ENCODE assay signal across 8 cellular contexts in genomic region chr5:21810737-21811316, GRCh38.
DNase-seq lines count a peak whose midpoint lies in the region; ATAC-seq, FAIRE-seq and TF ChIP-seq lines count a peak whose summit lies in the region.

No MANE protein-coding gene starts in this region.

- H3K9ac ChIP-seq in OCI-LY3 (ENCODE audit: low read length), result 0 out of 2 replicates have a peak overlapping the region, but pooled peaks have one; percentile 30

- H2AFZ ChIP-seq in ACC112 (ENCODE audit: low read length, unreplicated experiment) (peak overlapping the region; percentile 72), OCI-LY3 (ENCODE audit: low read depth, low read length) (peak overlapping the region; percentile 74)

- no peaks in the 10 kb centered on the region for H3K9me3 ChIP-seq in OCI-LY3 (ENCODE audit: insufficient read depth, low read length)
- no peaks in the 10 kb centered on the region for H3K9me3 ChIP-seq in sigmoid colon

- WGBS in sigmoid colon, 2 donors, result 9 to 25% methylated on average over 5 of the region's 5 CpGs

- DNase-seq in fibroblast of pulmonary artery (ENCODE audit: low read depth) (peak; percentile 56), GM12891 (ENCODE audit: insufficient read length, low spot score) (no peak), sigmoid colon (no peak), DMS79 treated with DMSO at 0.1 percent for 48 hours (lab: John Stamatoyannopoulos, UW) (no peak)

- H3K4me3 ChIP-seq in ACC112 (ENCODE audit: low read depth, low read length) (no peak overlapping the region), OCI-LY3 (ENCODE audit: low read length) (peak overlapping the region; percentile 44), fibroblast of pulmonary artery (replicated peaks; ENCODE audit: low read depth, low read length) (no peak overlapping the region), sigmoid colon (no peak overlapping the region)

- no peaks in the 10 kb centered on the region for H4K20me1 ChIP-seq in OCI-LY3 (ENCODE audit: insufficient read depth, low read length)

- peak; percentile 35 for ATAC-seq in GM18519 (IDR thresholded peaks at IDR 0.05; ENCODE audit: low FRiP score, unreplicated experiment)
- ATAC-seq in HG02852 (IDR thresholded peaks at IDR 0.05; ENCODE audit: unreplicated experiment), result no peak

- H3K4me2 ChIP-seq in OCI-LY3 (ENCODE audit: low read length), result peak overlapping the region; percentile 60

- FAIRE-seq in GM12891 (lab: Jason Lieb, UNC), result no peak

- TF ChIP-seq CTCF in OCI-LY3 (IDR thresholded peaks at IDR 0.05; ENCODE audit: low read depth, low read length), result peak; percentile 57
- TF ChIP-seq CTCF in fibroblast of pulmonary artery (IDR thresholded peaks at IDR 0.05; ENCODE audit: low read length, missing control alignments), result peak; percentile 46
- TF ChIP-seq CTCF in sigmoid colon (IDR thresholded peaks at IDR 0.05), result no peak

- no peak for TF ChIP-seq EP300 in sigmoid colon (IDR thresholded peaks at IDR 0.05)

- no peaks in the 10 kb centered on the region for H3K27me3 ChIP-seq in ACC112 (ENCODE audit: insufficient read depth, low read length)
- no peaks in the 10 kb centered on the region for H3K27me3 ChIP-seq in OCI-LY3 (ENCODE audit: low read depth, low read length)
- H3K27me3 ChIP-seq in sigmoid colon, result no peaks in the 10 kb centered on the region

- H3K27ac ChIP-seq in ACC112 (ENCODE audit: low read depth, low read length) (no peak overlapping the region), OCI-LY3 (ENCODE audit: low read length) (no peak overlapping the region), sigmoid colon (no peak overlapping the region)

- intact Hi-C loops in sigmoid colon (cut with DNase I), result no loop called here

- no peaks in the 10 kb centered on the region for H3K36me3 ChIP-seq in ACC112 (ENCODE audit: insufficient read depth, low read length)
- H3K36me3 ChIP-seq in OCI-LY3 (replicated peaks; ENCODE audit: low read depth, low read length), result no peaks in the 10 kb centered on the region
- H3K36me3 ChIP-seq in sigmoid colon, result no peaks in the 10 kb centered on the region

- H3K79me2 ChIP-seq in ACC112 (ENCODE audit: control insufficient read depth, insufficient read depth, low read length, unreplicated experiment), result no peaks in the 10 kb centered on the region
- H3K79me2 ChIP-seq in OCI-LY3 (ENCODE audit: low read length), result no peaks in the 10 kb centered on the region

- TF ChIP-seq POLR2A in GM12891 (IDR thresholded peaks at IDR 0.05; ENCODE audit: low read depth, low read length) (no peak), sigmoid colon (IDR thresholded peaks at IDR 0.05) (no peak)

- H3K4me1 ChIP-seq in ACC112 (ENCODE audit: control insufficient read depth, insufficient read depth, low read length, unreplicated experiment) (peaks cover 23% of the 10 kb centered on the region), OCI-LY3 (ENCODE audit: low read length) (peaks cover 14% of the 10 kb centered on the region), sigmoid colon (no peaks in the 10 kb centered on the region)

TF ChIP-seq in GM12891, 5 proteins besides CTCF, POLR2A, EP300 and RAD21:
- TF ChIP-seq POLR2AphosphoS5 (IDR thresholded peaks at IDR 0.05; ENCODE audit: low read depth, low read length) (no peak), PAX5 (IDR thresholded peaks at IDR 0.05; ENCODE audit: insufficient read depth, low read length, severe bottlenecking) (no peak), POU2F2 (IDR thresholded peaks at IDR 0.05; ENCODE audit: low read depth, low read length) (no peak), SPI1 (IDR thresholded peaks at IDR 0.05; ENCODE audit: low read depth, low read length) (no peak), TAF1 (IDR thresholded peaks at IDR 0.05; ENCODE audit: low read depth, low read length) (no peak)

Comparison
In these comparisons a context has a peak if more than half of its experiments do, and no peak if none do; other contexts are left out.
1. CTCF ChIP-seq: peak in OCI-LY3 (single experiment) and fibroblast of pulmonary artery (single experiment); none in sigmoid colon (0 of 4).